In genomic region chr10:102660891-102661613, GRCh38 we compare ENCODE assay signal across 8 cellular contexts. TPM values are rescaled to one million over a fixed set of nuclear protein-coding genes. Genes with fewer than 3 reads are reported as not detected.
DNase-seq lines count a peak whose midpoint lies in the region; ATAC-seq, FAIRE-seq and TF ChIP-seq lines count a peak whose summit lies in the region.

No MANE protein-coding gene starts in this region.

- peak overlapping the region; percentile 83 for H3K27ac ChIP-seq in GM12878 (ENCODE audit: control insufficient read depth, insufficient read depth)
- H3K27ac ChIP-seq in mesodermal cell (ENCODE audit: low read depth, low read length, severe bottlenecking) = peak overlapping the region; percentile 33

- peak in 1 of 2 experiments; percentile 73; a peak in 2 of 4 replicates for TF ChIP-seq EP300 in GM12878 (IDR thresholded peaks at IDR 0.05; ENCODE audit: borderline replicate concordance in 1 of 2, control insufficient read depth in 1 of 2, low read depth in 2 of 2, low read length in 2 of 2)

- ATAC-seq in GM19025 (IDR thresholded peaks at IDR 0.05; ENCODE audit: low read depth, unreplicated experiment) (peak; percentile 79), HG03139 (IDR thresholded peaks at IDR 0.05; ENCODE audit: unreplicated experiment) (peak; percentile 70), GM12878 (peak; percentile 94)
- ATAC-seq in stimulated activated naive CD8-positive, alpha-beta T cell treated with anti-CD3 and anti-CD28 coated beads, Interleukin-15, amount 100 ng/mL, for 72 hours = peak; percentile 90

- H3K27me3 ChIP-seq in GM12878 (replicated peaks in 1 of 2; ENCODE audit: control insufficient read depth in 2 of 2, insufficient read depth in 2 of 2, low read length in 1 of 2) = no peaks in the 10 kb centered on the region

- BruUV-seq in GM12878 (replicated peaks; lab: Mats Ljungman, UMichigan) = no TSS peak

- SMC1A ChIA-PET in GM12878 (lab: Charles Lee; ENCODE audit: uncharacterized antibody, unreplicated experiment) = interaction anchor here (0.5 to 4.6 kb wide), 14 partner anchors 9 to 344 kb away, joined by 3 to 45 read pairs (median 4); partner anchors contain the start of gene TRIM8

- peak; percentile 82 for TF ChIP-seq POLR2A in GM12878 (IDR thresholded peaks at IDR 0.05; ENCODE audit: low read depth, low read length)

- peak overlapping the region; percentile 87 to 94 for H3K27ac Mint-ChIP-seq in stimulated activated naive CD8-positive, alpha-beta T cell treated with anti-CD3 and anti-CD28 coated beads, Interleukin-15, amount 100 ng/mL, for 72 hours

- WGBS in GM12878 (ENCODE audit: insufficient coverage, insufficient replicate concordance, low lambda C conversion rate, missing lambda C conversion rate) = 0% methylated on average over 22 of the region's 22 CpGs
- WGBS in mesodermal cell (ENCODE audit: insufficient coverage in 2 of 2), 2 experiments = 37 to 43% methylated on average over 5 to 6 of the region's 22 CpGs

- intact Hi-C loops in GM12878 (cut with micrococcal nuclease; ENCODE audit: unreplicated experiment) = no loop called here

- POLR2A ChIA-PET in GM12878 (lab: Charles Lee) = interaction anchor here (0.6 to 5.4 kb wide), 10 partner anchors 9 to 149 kb away, joined by 3 to 73 read pairs (median 7); partner anchors contain the start of genes ARL3, SFXN2 and TRIM8

- peak overlapping the region; percentile 27; the same call in 1 of the 2 replicates for H3K4me3 ChIP-seq in GM12878
- H3K4me3 ChIP-seq in mesodermal cell (ENCODE audit: extremely low read depth, insufficient read depth, low read length, poor library complexity, severe bottlenecking) = no peak overlapping the region

- H3K4me2 ChIP-seq in GM12878 (ENCODE audit: control insufficient read depth, insufficient read depth) = peak overlapping the region; percentile 92

- in situ Hi-C loops in GM12878 (cut with MboI) = no loop called here

- H3K9me3 Mint-ChIP-seq in stimulated activated naive CD8-positive, alpha-beta T cell treated with anti-CD3 and anti-CD28 coated beads, Interleukin-15, amount 100 ng/mL, for 72 hours = no peaks in the 10 kb centered on the region

- peak overlapping the region; percentile 65 for H2AFZ ChIP-seq in GM12878 (ENCODE audit: control insufficient read depth, low read depth, low read length)

- peak; percentile 95 for FAIRE-seq in GM12878 (lab: Jason Lieb, UNC)

- peak overlapping the region; percentile 69 to 87 for H3K4me3 Mint-ChIP-seq in stimulated activated naive CD8-positive, alpha-beta T cell treated with anti-CD3 and anti-CD28 coated beads, Interleukin-15, amount 100 ng/mL, for 72 hours

- H3K9ac ChIP-seq in GM12878 (ENCODE audit: control insufficient read depth, insufficient read depth, low read length) = peak overlapping the region; percentile 56

- TF ChIP-seq CTCF in AG09319 (IDR thresholded peaks at IDR 0.05; ENCODE audit: low read depth, low read length) = no peak
- no peak for TF ChIP-seq CTCF in GM12878 (IDR thresholded peaks at IDR 0.05 in 2 of 3, conservative IDR thresholded peaks at IDR 0.05 in 1 of 3; ENCODE audit: control insufficient read depth in 2 of 3, extremely low read depth in 1 of 3, insufficient read depth in 1 of 3, low read depth in 3 of 3, low read length in 3 of 3)

- H3K4me1 ChIP-seq in GM12878 (ENCODE audit: control insufficient read depth, insufficient read depth, low read length) (peaks cover 22% of the 10 kb centered on the region), mesodermal cell (ENCODE audit: control insufficient read depth, insufficient read depth, low read length, poor library complexity, severe bottlenecking) (peaks cover 24% of the 10 kb centered on the region)

- peaks cover 63% of the 10 kb centered on the region for H3K4me1 Mint-ChIP-seq in stimulated activated naive CD8-positive, alpha-beta T cell treated with anti-CD3 and anti-CD28 coated beads, Interleukin-15, amount 100 ng/mL, for 72 hours

- H3K36me3 ChIP-seq in GM12878 (ENCODE audit: control insufficient read depth in 2 of 2, insufficient read depth in 2 of 2, low read length in 1 of 2) (peaks cover 6 to 15% of the 10 kb centered on the region in 2 experiments; a peak in 3 of 4 replicates), mesodermal cell (ENCODE audit: control insufficient read depth, insufficient read depth, low read length) (peaks cover 35% of the 10 kb centered on the region)

- no peaks in the 10 kb centered on the region for H3K27me3 Mint-ChIP-seq in stimulated activated naive CD8-positive, alpha-beta T cell treated with anti-CD3 and anti-CD28 coated beads, Interleukin-15, amount 100 ng/mL, for 72 hours

- no peaks in the 10 kb centered on the region for H4K20me1 ChIP-seq in GM12878 (ENCODE audit: control insufficient read depth, insufficient read depth)

- DNase-seq in AG09319 (ENCODE audit: extremely low read depth, low read depth) (peak; percentile 41), T follicular helper cell (ENCODE audit: low read depth) (peak; percentile 37), GM12878 (ENCODE audit: low read depth, low spot score) (no peak), NCI-H2029 treated with DMSO at 0.1 percent for 48 hours (lab: John Stamatoyannopoulos, UW) (no peak)
- DNase-seq in stimulated activated naive CD8-positive, alpha-beta T cell treated with anti-CD3 and anti-CD28 coated beads, Interleukin-15, amount 100 ng/mL, for 72 hours = peak; percentile 76 to 88

- H3K9me3 ChIP-seq in GM12878 (replicated peaks; ENCODE audit: control insufficient read depth, insufficient read depth, low read length) (no peaks in the 10 kb centered on the region), mesodermal cell (ENCODE audit: control insufficient read depth, low read length) (no peaks in the 10 kb centered on the region)

- RAD21 ChIA-PET in GM12878 (lab: Charles Lee; ENCODE audit: unreplicated experiment) = interaction anchor here (0.7 to 4.8 kb wide), 13 partner anchors 8 to 156 kb away, joined by 3 to 65 read pairs (median 5); partner anchors contain the start of genes ARL3, SFXN2 and TRIM8

- TF ChIP-seq RAD21 in GM12878 (IDR thresholded peaks at IDR 0.05; ENCODE audit: insufficient read depth, low read depth, low read length) = peak; percentile 14; the same call in 1 of the 2 replicates

- H3K79me2 ChIP-seq in GM12878 (ENCODE audit: control insufficient read depth, insufficient read depth, low read length) = no peaks in the 10 kb centered on the region

- CTCF ChIA-PET in GM12878 (lab: Yijun Ruan, JAX) = interaction anchor here (1.3 to 9.4 kb wide), 9 partner anchors 9 to 491 kb away, joined by 3 to 82 read pairs (median 8); partner anchors contain the start of gene TRIM8

RNA-seq across cellular contexts. Expression of gene TRIM8, which starts 16.8 kb away (rescaled TPM):
- total RNA-seq in GM12878 (2013; cell fraction: nucleolus; rRNA removed) = 58.5 and 70.9 TPM in 2 replicates
- total RNA-seq in GM12878 (2014; rRNA removed) = 18.7 and 19.0 TPM in 2 replicates
- total RNA-seq in GM12878 (2014; rRNA removed; fragmentation: Illumina TruSeq; extraction: Trizol) = 13.5 and 15.9 TPM in 2 replicates
- total RNA-seq in GM12878 (2021) = 44.2 and 53.2 TPM in 2 replicates
- polyA plus RNA-seq in GM12878 (2011; ENCODE audit: low read depth) = 17.0 TPM
- polyA plus RNA-seq in GM12878 (2011; rRNA removed) = 16.6 and 26.9 TPM in 2 replicates
- polyA plus RNA-seq in GM12878 (2011; cell fraction: cytosol; rRNA removed) = 27.7 and 28.2 TPM in 2 replicates
- polyA plus RNA-seq in GM12878 (2011; cell fraction: nucleus; rRNA removed) = 52.8 and 58.6 TPM in 2 replicates
- 33.3 and 66.7 TPM in 2 replicates for polyA plus RNA-seq in GM12878 (2012)
- 9.9 and 22.4 TPM in 2 replicates for polyA plus RNA-seq in GM12878 (2014; fragmentation: Illumina TruSeq; extraction: Trizol)
- 1 to 10 TPM; 7.9 to 9.5 TPM for polyA plus RNA-seq in GM12878 (2014; fragmentation: Nextera tagmentation; extraction: Ambion mirVana)
- 33.5 and 37.5 TPM in 2 replicates for polyA plus RNA-seq in GM12878 (2014; rRNA removed)
- 10 to 100 TPM; 27.3 to 27.6 TPM for polyA plus RNA-seq in GM12878 (2016; fragmentation: Nextera tagmentation; extraction: Ambion mirVana)
- polyA minus RNA-seq in GM12878 (2011; rRNA and poly(A)+ RNA removed) = 15.7 and 25.1 TPM in 2 replicates
- polyA minus RNA-seq in GM12878 (2011; cell fraction: cytosol; rRNA and poly(A)+ RNA removed) = 13.5 and 20.3 TPM in 2 replicates
- 18.7 and 35.3 TPM in 2 replicates for polyA minus RNA-seq in GM12878 (2011; cell fraction: nucleus; rRNA and poly(A)+ RNA removed)
- 138 TPM for polyA plus RNA-seq in mesodermal cell (2013, experiment 1 of 2)
- 118 TPM for polyA plus RNA-seq in mesodermal cell (2013, experiment 2 of 2)

RNA-seq across cellular contexts. Expression of gene ARL3, which starts 53.1 kb away (rescaled TPM):
- total RNA-seq in GM12878 (2013; cell fraction: nucleolus; rRNA removed) = 4.6 and 5.9 TPM in 2 replicates
- total RNA-seq in GM12878 (2014; rRNA removed) (4.9 and 6.2 TPM in 2 replicates), GM12878 (2014; rRNA removed; fragmentation: Illumina TruSeq; extraction: Trizol) (6.6 and 7.2 TPM in 2 replicates), GM12878 (2021) (7.7 TPM in 2 replicates)
- polyA plus RNA-seq in GM12878 (2011; ENCODE audit: low read depth) = 7.7 TPM
- polyA plus RNA-seq in GM12878 (2011; rRNA removed) (11.3 and 14.0 TPM in 2 replicates), GM12878 (2014; fragmentation: Illumina TruSeq; extraction: Trizol) (10.6 and 13.7 TPM in 2 replicates), GM12878 (2014; fragmentation: Nextera tagmentation; extraction: Ambion mirVana) (10 to 100 TPM; 21.0 to 26.1 TPM), GM12878 (2014; rRNA removed) (8.5 and 9.7 TPM in 2 replicates), GM12878 (2016; fragmentation: Nextera tagmentation; extraction: Ambion mirVana) (10 to 100 TPM; 21.9 to 22.2 TPM)
- polyA plus RNA-seq in GM12878 (2011; cell fraction: cytosol; rRNA removed) = 5.5 and 5.8 TPM in 2 replicates
- polyA plus RNA-seq in GM12878 (2011; cell fraction: nucleus; rRNA removed) = 4.3 and 5.0 TPM in 2 replicates
- polyA plus RNA-seq in GM12878 (2012) = 8.5 and 8.9 TPM in 2 replicates
- 4.1 and 5.1 TPM in 2 replicates for polyA minus RNA-seq in GM12878 (2011; rRNA and poly(A)+ RNA removed)
- polyA minus RNA-seq in GM12878 (2011; cell fraction: cytosol; rRNA and poly(A)+ RNA removed) = 1.9 and 2.3 TPM in 2 replicates
- 1.5 and 3.3 TPM in 2 replicates for polyA minus RNA-seq in GM12878 (2011; cell fraction: nucleus; rRNA and poly(A)+ RNA removed)
- polyA plus RNA-seq in mesodermal cell (2013, experiment 1 of 2) = 28.2 TPM
- polyA plus RNA-seq in mesodermal cell (2013, experiment 2 of 2) = 29.8 TPM

RNA-seq across cellular contexts. Expression of gene SFXN2, which starts 53.4 kb away (rescaled TPM):
- 38.8 and 43.9 TPM in 2 replicates for total RNA-seq in GM12878 (2013; cell fraction: nucleolus; rRNA removed)
- 11.9 and 13.8 TPM in 2 replicates for total RNA-seq in GM12878 (2014; rRNA removed)
- 14.9 and 17.5 TPM in 2 replicates for total RNA-seq in GM12878 (2014; rRNA removed; fragmentation: Illumina TruSeq; extraction: Trizol)
- total RNA-seq in GM12878 (2021) = 16.8 and 22.1 TPM in 2 replicates
- polyA plus RNA-seq in GM12878 (2011; ENCODE audit: low read depth) = 7.3 TPM
- polyA plus RNA-seq in GM12878 (2011; rRNA removed) = 16.3 and 21.6 TPM in 2 replicates
- polyA plus RNA-seq in GM12878 (2011; cell fraction: cytosol; rRNA removed) = 23.8 and 25.9 TPM in 2 replicates
- 33.6 and 41.0 TPM in 2 replicates for polyA plus RNA-seq in GM12878 (2011; cell fraction: nucleus; rRNA removed)
- 7.6 and 8.9 TPM in 2 replicates for polyA plus RNA-seq in GM12878 (2012)
- polyA plus RNA-seq in GM12878 (2014; fragmentation: Illumina TruSeq; extraction: Trizol) = 16.1 and 19.5 TPM in 2 replicates
- polyA plus RNA-seq in GM12878 (2014; fragmentation: Nextera tagmentation; extraction: Ambion mirVana) = 1 to 10 TPM; 8.8 to 9.6 TPM
- 17.2 and 22.5 TPM in 2 replicates for polyA plus RNA-seq in GM12878 (2014; rRNA removed)
- 10 to 100 TPM; 19.9 to 20.5 TPM for polyA plus RNA-seq in GM12878 (2016; fragmentation: Nextera tagmentation; extraction: Ambion mirVana)
- 25.4 and 31.7 TPM in 2 replicates for polyA minus RNA-seq in GM12878 (2011; rRNA and poly(A)+ RNA removed)
- polyA minus RNA-seq in GM12878 (2011; cell fraction: cytosol; rRNA and poly(A)+ RNA removed) = 8.3 and 11.5 TPM in 2 replicates
- polyA minus RNA-seq in GM12878 (2011; cell fraction: nucleus; rRNA and poly(A)+ RNA removed) = 20.9 and 40.1 TPM in 2 replicates
- polyA plus RNA-seq in mesodermal cell (2013, experiment 1 of 2) = 6.2 TPM
- polyA plus RNA-seq in mesodermal cell (2013, experiment 2 of 2) = 4.7 TPM

Comparison
In these comparisons a context has a peak if more than half of its experiments do, and no peak if none do; other contexts are left out.
1. DNase-seq: peak in AG09319 (single experiment), T follicular helper cell (single experiment) and stimulated activated naive CD8-positive, alpha-beta T cell treated with anti-CD3 and anti-CD28 coated beads, Interleukin-15, amount 100 ng/mL, for 72 hours (2 of 2); none in GM12878 (single experiment) and NCI-H2029 treated with DMSO at 0.1 percent for 48 hours (single experiment).
2. Peak in every context shown above with its lines, with median percentiles within 50 percentile points of each other: ATAC-seq.